Comparison of ENCODE assay signal across 1 cellular context in genomic region chr2:181152701-181153100, GRCh38.
TF ChIP-seq lines count a peak whose summit lies in the region.

No MANE protein-coding gene starts in this region.

TF ChIP-seq in endothelial cell of umbilical vein, 7 proteins besides CTCF, POLR2A, EP300 and RAD21:
- TF ChIP-seq FOS (IDR thresholded peaks at IDR 0.05; ENCODE audit: borderline replicate concordance, insufficient read depth, low read length): no peak
- no peak for TF ChIP-seq EZH2 (IDR thresholded peaks at IDR 0.05; ENCODE audit: borderline replicate concordance, low read depth, low read length, severe bottlenecking)
- no peak for TF ChIP-seq POLR2AphosphoS5 (IDR thresholded peaks at IDR 0.05; ENCODE audit: insufficient read depth, low read depth, low read length)
- TF ChIP-seq MAX (IDR thresholded peaks at IDR 0.05; ENCODE audit: insufficient read depth, insufficient read length): no peak
- no peak for TF ChIP-seq JUN (IDR thresholded peaks at IDR 0.05; ENCODE audit: borderline replicate concordance, insufficient read depth, insufficient read length, low read depth)
- TF ChIP-seq MYC (IDR thresholded peaks at IDR 0.05; ENCODE audit: low read depth, low read length): no peak
- no peak for TF ChIP-seq GATA2 (IDR thresholded peaks at IDR 0.05; ENCODE audit: insufficient read depth, insufficient read length, low read depth, low read length)
